Comparison of ENCODE assay signal across 28 cellular contexts in the genomic region with DNA sequence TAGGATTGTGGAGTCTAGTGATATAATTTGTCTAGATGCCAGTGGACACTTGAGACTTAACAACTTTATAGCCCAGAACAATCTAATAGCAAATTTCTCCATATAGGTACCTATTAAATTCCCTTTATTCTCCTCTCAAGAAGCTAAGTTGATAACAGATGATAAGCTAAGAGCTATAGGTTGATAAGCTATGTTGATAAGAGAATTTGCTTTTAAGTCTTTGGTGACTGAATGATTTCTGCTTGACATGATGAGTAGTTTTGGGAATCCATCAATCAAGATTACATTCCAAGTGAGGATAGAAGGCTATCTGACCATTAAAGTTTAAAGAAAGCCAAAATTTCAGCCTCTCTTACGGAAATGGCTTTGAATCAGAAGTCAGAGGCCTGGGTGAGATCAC.
"Had no signal": no experiment of that assay in that cellular context is flagged by ENCODE, and none has a peak within 500 bp of the region (broad histone marks: within the 10 kb centered on the region; RNA-seq: fewer than 3 reads in every experiment).

No MANE protein-coding gene starts in this region.

- H3K79me2 ChIP-seq: parathyroid adenoma had no signal

- H3K36me3 ChIP-seq: neural progenitor cell, ovary, right lobe of liver, sigmoid colon, stomach, thoracic aorta, thyroid gland, tibial nerve, upper lobe of left lung, vagina had no signal

- H3K4me3 Mint-ChIP-seq: natural killer cell; nephron; neural progenitor cell; stimulated activated effector memory CD8-positive, alpha-beta T cell treated with anti-CD3 and anti-CD28 coated beads, Interleukin-12 subunit alpha, Interleukin-12 subunit beta, amount 100 ng/mL, for 72 hours; stimulated activated naive B cell treated with anti-CD40 and anti-IgM and Interleukin-4, amounts not matched to agents 10 μg/mL and 1 μg/mL and 100 μg/mL, for 72 hours; stimulated activated naive CD8-positive, alpha-beta T cell treated with anti-CD3 and anti-CD28 coated beads, Interleukin-15, Interleukin-2, amounts not matched to agents 100 ng/mL and 50 ng/mL, for 24 hours had no signal

- H3K4me1 ChIP-seq: neural progenitor cell, parathyroid adenoma, psoas muscle, right lobe of liver, sigmoid colon, stomach, thyroid gland, tibial nerve, upper lobe of left lung, vagina had no signal

- H3K27ac Mint-ChIP-seq: natural killer cell; nephron; neural progenitor cell; progenitor cell of endocrine pancreas; stimulated activated effector memory CD8-positive, alpha-beta T cell treated with anti-CD3 and anti-CD28 coated beads, Interleukin-12 subunit alpha, Interleukin-12 subunit beta, amount 100 ng/mL, for 72 hours; stimulated activated naive B cell treated with anti-CD40 and anti-IgM and Interleukin-4, amounts not matched to agents 10 μg/mL and 1 μg/mL and 100 μg/mL, for 72 hours; stimulated activated naive CD8-positive, alpha-beta T cell treated with anti-CD3 and anti-CD28 coated beads, Interleukin-15, Interleukin-2, amounts not matched to agents 100 ng/mL and 50 ng/mL, for 24 hours had no signal

- H3K9ac ChIP-seq: neural progenitor cell, parathyroid adenoma had no signal

- DNase-seq: natural killer cell; occipital lobe; ovary; posterior cingulate gyrus; psoas muscle; right cardiac atrium; right lobe of liver; sigmoid colon; small intestine; stimulated activated CD4-positive, alpha-beta T cell treated with anti-CD3 and anti-CD28 coated beads, Interleukin-15, amount 100 ng/mL, for 24 hours; stimulated activated CD4-positive, alpha-beta T cell treated with anti-CD3 and anti-CD28 coated beads, Interleukin-2, amount 100 ng/mL, for 24 hours; stimulated activated CD4-positive, alpha-beta T cell treated with anti-CD3 and anti-CD28 coated beads, Interleukin-2, amount 100 ng/mL, for 48 hours; stimulated activated CD4-positive, alpha-beta T cell treated with anti-CD3 and anti-CD28 coated beads, Interleukin-4, amount 100 ng/mL, for 24 hours; stimulated activated naive B cell treated with anti-CD40 and anti-IgM and Interleukin-4, amounts not matched to agents 10 μg/mL and 1 μg/mL and 100 μg/mL, for 72 hours; stimulated activated naive CD4-positive, alpha-beta T cell treated with Interleukin-2 at 50 U/mL for 16 hours; stomach; thyroid gland; trophoblast cell; upper lobe of left lung had no signal

- ATAC-seq: natural killer cell; psoas muscle; right cardiac atrium; right lobe of liver; stimulated activated effector memory CD8-positive, alpha-beta T cell treated with anti-CD3 and anti-CD28 coated beads, Interleukin-12 subunit alpha, Interleukin-12 subunit beta, amount 100 ng/mL, for 72 hours; stimulated activated naive B cell treated with anti-CD40 and anti-IgM and Interleukin-4, amounts not matched to agents 10 μg/mL and 1 μg/mL and 100 μg/mL, for 72 hours had no signal

- H3K4me2 ChIP-seq: neural progenitor cell had no signal

- H3K36me3 Mint-ChIP-seq: natural killer cell; neural progenitor cell; stimulated activated effector memory CD8-positive, alpha-beta T cell treated with anti-CD3 and anti-CD28 coated beads, Interleukin-12 subunit alpha, Interleukin-12 subunit beta, amount 100 ng/mL, for 72 hours; stimulated activated naive B cell treated with anti-CD40 and anti-IgM and Interleukin-4, amounts not matched to agents 10 μg/mL and 1 μg/mL and 100 μg/mL, for 72 hours had no signal

- H3K27me3 ChIP-seq: neural progenitor cell, ovary, right lobe of liver, sigmoid colon, stomach, thyroid gland, tibial nerve, upper lobe of left lung, vagina had no signal

- H3K9me3 Mint-ChIP-seq: nephron; stimulated activated effector memory CD8-positive, alpha-beta T cell treated with anti-CD3 and anti-CD28 coated beads, Interleukin-12 subunit alpha, Interleukin-12 subunit beta, amount 100 ng/mL, for 72 hours; stimulated activated naive CD8-positive, alpha-beta T cell treated with anti-CD3 and anti-CD28 coated beads, Interleukin-15, Interleukin-2, amounts not matched to agents 100 ng/mL and 50 ng/mL, for 24 hours had no signal

- H3K4me3 ChIP-seq: neural progenitor cell, ovary, psoas muscle, right lobe of liver, sigmoid colon, stomach, thoracic aorta, thyroid gland, tibial nerve, upper lobe of left lung, vagina had no signal

- H2AFZ ChIP-seq: neural progenitor cell, parathyroid adenoma had no signal

- H3K4me1 Mint-ChIP-seq: natural killer cell; nephron; neural progenitor cell; stimulated activated effector memory CD8-positive, alpha-beta T cell treated with anti-CD3 and anti-CD28 coated beads, Interleukin-12 subunit alpha, Interleukin-12 subunit beta, amount 100 ng/mL, for 72 hours; stimulated activated naive B cell treated with anti-CD40 and anti-IgM and Interleukin-4, amounts not matched to agents 10 μg/mL and 1 μg/mL and 100 μg/mL, for 72 hours had no signal

- H3K27me3 Mint-ChIP-seq: progenitor cell of endocrine pancreas; stimulated activated naive B cell treated with anti-CD40 and anti-IgM and Interleukin-4, amounts not matched to agents 10 μg/mL and 1 μg/mL and 100 μg/mL, for 72 hours; stimulated activated naive CD8-positive, alpha-beta T cell treated with anti-CD3 and anti-CD28 coated beads, Interleukin-15, Interleukin-2, amounts not matched to agents 100 ng/mL and 50 ng/mL, for 24 hours had no signal

- H3K27ac ChIP-seq: neural progenitor cell, ovary, parathyroid adenoma, psoas muscle, right lobe of liver, sigmoid colon, stomach, thoracic aorta, thyroid gland, tibial nerve, upper lobe of left lung, vagina had no signal

- H3K9me3 ChIP-seq: ovary, psoas muscle, right lobe of liver, sigmoid colon, stomach, thoracic aorta, thyroid gland, tibial nerve, upper lobe of left lung, vagina had no signal
